In the genomic region with DNA sequence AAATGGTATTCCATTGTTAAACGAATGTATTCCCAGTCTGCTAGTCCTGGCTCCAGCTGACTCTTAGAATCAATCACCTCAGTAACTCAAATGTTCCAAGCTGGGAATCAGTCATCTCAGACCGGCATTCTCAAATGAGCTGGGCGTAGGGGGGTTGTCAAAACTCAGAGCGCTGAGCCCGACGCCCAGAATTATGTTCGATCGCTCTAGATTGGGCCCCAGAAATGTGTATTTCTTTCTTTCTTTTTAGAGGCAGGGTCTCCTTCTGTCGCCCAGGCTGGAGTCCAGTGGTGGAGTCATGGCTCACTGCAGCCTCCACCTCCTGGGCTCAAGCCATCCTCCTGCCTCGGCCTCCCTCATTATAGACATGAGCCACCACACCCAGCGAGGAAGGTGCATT, we compare ENCODE assay signal across 8 cellular contexts.
DNase-seq lines count a peak whose midpoint lies in the region; ATAC-seq and TF ChIP-seq lines count a peak whose summit lies in the region.

No MANE protein-coding gene starts in this region.

- peaks cover 52% of the 10 kb centered on the region for H3K27me3 Mint-ChIP-seq in activated naive CD4-positive, alpha-beta T cell treated with anti-CD3 and anti-CD28 coated beads, Interleukin-2, amount 10 ng/mL, durations not matched to agents 7 days and 5 days
- peaks cover 72% of the 10 kb centered on the region for H3K27me3 Mint-ChIP-seq in central memory CD8-positive, alpha-beta T cell
- H3K27me3 Mint-ChIP-seq in type B pancreatic cell = peaks cover 61% of the 10 kb centered on the region

- TF ChIP-seq CTCF in type B pancreatic cell (conservative IDR thresholded peaks at IDR 0.05) = no peak

- no peaks in the 10 kb centered on the region for H3K36me3 Mint-ChIP-seq in activated naive CD4-positive, alpha-beta T cell treated with anti-CD3 and anti-CD28 coated beads, Interleukin-2, amount 10 ng/mL, durations not matched to agents 7 days and 5 days
- peaks cover 16 to 25% of the 10 kb centered on the region in 2 donors for H3K36me3 Mint-ChIP-seq in activated naive CD4-positive, alpha-beta T cell treated with anti-CD3 and anti-CD28 coated beads, Interleukin-2, amount 50 U/mL, for 72 hours
- no peaks in the 10 kb centered on the region for H3K36me3 Mint-ChIP-seq in central memory CD8-positive, alpha-beta T cell (ENCODE audit: insufficient read depth)
- no peaks in the 10 kb centered on the region for H3K36me3 Mint-ChIP-seq in type B pancreatic cell

- no peaks in the 10 kb centered on the region for H3K9me3 Mint-ChIP-seq in activated naive CD4-positive, alpha-beta T cell treated with anti-CD3 and anti-CD28 coated beads, Interleukin-2, amount 10 ng/mL, durations not matched to agents 7 days and 5 days
- H3K9me3 Mint-ChIP-seq in activated naive CD4-positive, alpha-beta T cell treated with anti-CD3 and anti-CD28 coated beads, Interleukin-2, amount 50 U/mL, for 72 hours = peaks cover 2 to 7% of the 10 kb centered on the region in 2 donors
- H3K9me3 Mint-ChIP-seq in central memory CD8-positive, alpha-beta T cell = peaks cover 6% of the 10 kb centered on the region
- no peaks in the 10 kb centered on the region for H3K9me3 Mint-ChIP-seq in type B pancreatic cell

- peak overlapping the region in 1 of 2 donors; percentile 76 for H3K27ac ChIP-seq in mucosa of rectum (ENCODE audit: low read depth in 2 of 2, low read length in 2 of 2)

- no peaks in the 10 kb centered on the region for H3K36me3 ChIP-seq in mucosa of rectum (ENCODE audit: control insufficient read depth in 2 of 2, insufficient read depth in 2 of 2, low read length in 2 of 2)

- H3K4me1 ChIP-seq in mucosa of rectum (ENCODE audit: control insufficient read depth in 2 of 2, insufficient read depth in 2 of 2, low read length in 2 of 2) = peaks cover 5 to 8% of the 10 kb centered on the region in 2 donors

- no peak for DNase-seq in activated naive CD4-positive, alpha-beta T cell treated with anti-CD3 and anti-CD28 coated beads, Interleukin-2, amount 10 ng/mL, durations not matched to agents 7 days and 5 days
- no peak for DNase-seq in activated naive CD4-positive, alpha-beta T cell treated with anti-CD3 and anti-CD28 coated beads, Interleukin-2, amount 50 U/mL, for 72 hours (ENCODE audit: low spot score in 2 of 2)
- DNase-seq in central memory CD8-positive, alpha-beta T cell (ENCODE audit: low spot score in 2 of 2) = no peak
- no peak for DNase-seq in type B pancreatic cell (ENCODE audit: extremely low spot score, unreplicated experiment)
- no peak for DNase-seq in cerebellum (ENCODE audit: low spot score)
- DNase-seq in head of caudate nucleus = no peak
- no peak for DNase-seq in NAMALWA (ENCODE audit: low spot score)

- no peak for ATAC-seq in activated naive CD4-positive, alpha-beta T cell treated with anti-CD3 and anti-CD28 coated beads, Interleukin-2, amount 50 U/mL, for 72 hours
- no peak for ATAC-seq in central memory CD8-positive, alpha-beta T cell (replicated peaks; ENCODE audit: extremely low read depth, poor library complexity, severe bottlenecking)

- H3K27ac Mint-ChIP-seq in activated naive CD4-positive, alpha-beta T cell treated with anti-CD3 and anti-CD28 coated beads, Interleukin-2, amount 10 ng/mL, durations not matched to agents 7 days and 5 days = no peak overlapping the region
- H3K27ac Mint-ChIP-seq in activated naive CD4-positive, alpha-beta T cell treated with anti-CD3 and anti-CD28 coated beads, Interleukin-2, amount 50 U/mL, for 72 hours = peak overlapping the region in 1 of 2 donors; percentile 86
- H3K27ac Mint-ChIP-seq in central memory CD8-positive, alpha-beta T cell (ENCODE audit: low read depth) = no peak overlapping the region
- peak overlapping the region; percentile 86 for H3K27ac Mint-ChIP-seq in type B pancreatic cell

- H3K4me3 ChIP-seq in mucosa of rectum (ENCODE audit: low read length in 2 of 2) = peak overlapping the region; percentile 60 to 61

- peak overlapping the region; percentile 71 for H3K4me3 Mint-ChIP-seq in activated naive CD4-positive, alpha-beta T cell treated with anti-CD3 and anti-CD28 coated beads, Interleukin-2, amount 10 ng/mL, durations not matched to agents 7 days and 5 days
- H3K4me3 Mint-ChIP-seq in central memory CD8-positive, alpha-beta T cell = peak overlapping the region; percentile 32
- peak overlapping the region; percentile 95 for H3K4me3 Mint-ChIP-seq in type B pancreatic cell

- intact Hi-C loops in head of caudate nucleus (cut with DNase I) = no loop called here

- H3K9ac ChIP-seq in mucosa of rectum (ENCODE audit: low read depth in 1 of 2, low read length in 2 of 2) = no peak overlapping the region

- peaks cover 23% of the 10 kb centered on the region for H3K4me1 Mint-ChIP-seq in activated naive CD4-positive, alpha-beta T cell treated with anti-CD3 and anti-CD28 coated beads, Interleukin-2, amount 10 ng/mL, durations not matched to agents 7 days and 5 days
- H3K4me1 Mint-ChIP-seq in central memory CD8-positive, alpha-beta T cell = no peaks in the 10 kb centered on the region
- peaks cover 12% of the 10 kb centered on the region for H3K4me1 Mint-ChIP-seq in type B pancreatic cell (ENCODE audit: unreplicated experiment)

- peaks cover 10 to 11% of the 10 kb centered on the region in 2 donors for H3K27me3 ChIP-seq in mucosa of rectum (ENCODE audit: control insufficient read depth in 2 of 2, insufficient read depth in 2 of 2, low read length in 2 of 2)

- CTCF ChIA-PET in activated naive CD4-positive, alpha-beta T cell treated with anti-CD3 and anti-CD28 coated beads, Interleukin-2, amount 10 ng/mL, durations not matched to agents 7 days and 5 days (lab: Charles Lee) = no interaction called here

- no peaks in the 10 kb centered on the region for H3K9me3 ChIP-seq in mucosa of rectum (ENCODE audit: control insufficient read depth in 2 of 2, low read length in 2 of 2)

Comparison
In these comparisons a context has a peak if more than half of its experiments do, and no peak if none do; other contexts are left out.
1. H3K4me3 Mint-ChIP-seq: peak in every context shown above with its lines; median percentile 95 in type B pancreatic cell; 71 in activated naive CD4-positive, alpha-beta T cell treated with anti-CD3 and anti-CD28 coated beads, Interleukin-2, amount 10 ng/mL, durations not matched to agents 7 days and 5 days; 32 in central memory CD8-positive, alpha-beta T cell.